13 cellular contexts compared by ENCODE assay signal in genomic region chrX:106894978-106895452, GRCh38. TPM values are rescaled to one million over a fixed set of nuclear protein-coding genes. Genes with fewer than 3 reads are reported as not detected.
A peak's percentile ranks its signal among the peaks of the same experiment; 100 is the strongest.
DNase-seq lines count a peak whose midpoint lies in the region; ATAC-seq, FAIRE-seq and TF ChIP-seq lines count a peak whose summit lies in the region.
"Had no signal": no experiment of that assay in that cellular context is flagged by ENCODE, and none has a peak within 500 bp of the region (broad histone marks: within the 10 kb centered on the region; RNA-seq: fewer than 3 reads in every experiment).

No MANE protein-coding gene starts in this region.

- H3K27ac ChIP-seq in fibroblast of lung (ENCODE audit: insufficient read depth, low read length), result peak overlapping the region; percentile 9
- no peak overlapping the region for H3K27ac ChIP-seq in ascending aorta
- H3K27ac ChIP-seq: gastrocnemius medialis had no signal

- peak; percentile 93 for FAIRE-seq in RCC 7860 (lab: Jason Lieb, UNC)

- no peak for ATAC-seq in HG02571 (IDR thresholded peaks at IDR 0.05; ENCODE audit: unreplicated experiment)

- TF ChIP-seq CTCF in fibroblast of lung (conservative IDR thresholded peaks at IDR 0.05 in 1 of 2, IDR thresholded peaks at IDR 0.05 in 1 of 2; ENCODE audit: low read depth in 1 of 2, low read length in 2 of 2), result no peak
- TF ChIP-seq CTCF in ascending aorta (IDR thresholded peaks at IDR 0.05), result no peak

- peak; percentile 20 for DNase-seq in NCI-H82 (lab: John Stamatoyannopoulos, UW)
- DNase-seq in NCI-H82 treated with DMSO at 0.1 percent for 48 hours (lab: John Stamatoyannopoulos, UW; ENCODE audit: unreplicated experiment), result no peak
- DNase-seq in RCC 7860 (ENCODE audit: low spot score), result peak; percentile 77
- DNase-seq in fibroblast of lung (ENCODE audit: low read depth in 2 of 2), result peak; percentile 64 to 76
- peak; percentile 51 for DNase-seq in stromal cell of bone marrow (ENCODE audit: low read depth)
- no peak for DNase-seq in activated CD4-positive, CD25-positive, alpha-beta regulatory T cell treated with anti-CD3 and anti-CD28 coated beads, Interleukin-2, amount 50 U/mL, for 72 hours
- DNase-seq in ascending aorta (ENCODE audit: low spot score in 2 of 2), result no peak
- DNase-seq: 8988T had no signal

- H3K4me3 ChIP-seq in fibroblast of lung (replicated peaks in 1 of 4; ENCODE audit: control extremely low read depth in 1 of 4, insufficient read depth in 1 of 4, low read depth in 3 of 4, low read length in 4 of 4) (no peak overlapping the region), ascending aorta (no peak overlapping the region)
- H3K4me3 ChIP-seq: gastrocnemius medialis had no signal

- no peak overlapping the region for H3K9ac ChIP-seq in fibroblast of lung (ENCODE audit: insufficient read depth, low read length)

- H3K4me1 ChIP-seq in fibroblast of lung (ENCODE audit: control insufficient read depth, extremely low read depth, insufficient read depth, low read length), result peaks cover 6% of the 10 kb centered on the region
- H3K4me1 ChIP-seq in ascending aorta, result no peaks in the 10 kb centered on the region
- H3K4me1 ChIP-seq: gastrocnemius medialis had no signal

- H3K36me3 ChIP-seq in fibroblast of lung (ENCODE audit: control insufficient read depth, insufficient read depth, low read length) (no peaks in the 10 kb centered on the region), ascending aorta (no peaks in the 10 kb centered on the region)
- H3K36me3 ChIP-seq: gastrocnemius medialis had no signal

- H3K27me3 ChIP-seq in fibroblast of lung (ENCODE audit: control insufficient read depth, insufficient read depth, low read length) (no peaks in the 10 kb centered on the region), ascending aorta (no peaks in the 10 kb centered on the region)

- H3K79me2 ChIP-seq in fibroblast of lung (ENCODE audit: control insufficient read depth, insufficient read depth, low read length), result no peaks in the 10 kb centered on the region

- intact Hi-C loops in ascending aorta (cut with DNase I), result loop anchor here (2.0 kb wide), 1 partner anchor 58 kb away; no protein-coding TSS in a partner anchor

- H3K4me2 ChIP-seq in fibroblast of lung (ENCODE audit: extremely low read depth, insufficient read depth, low read length), result no peak overlapping the region

- H4K20me1 ChIP-seq in fibroblast of lung (ENCODE audit: control insufficient read depth, extremely low read depth, insufficient read depth, low read length), result no peaks in the 10 kb centered on the region

- H2AFZ ChIP-seq in fibroblast of lung (ENCODE audit: low read length), result no peak overlapping the region

- H3K9me3 ChIP-seq in fibroblast of lung (ENCODE audit: control insufficient read depth, insufficient read depth, low read depth, low read length) (no peaks in the 10 kb centered on the region), ascending aorta (no peaks in the 10 kb centered on the region)
- H3K9me3 ChIP-seq: gastrocnemius medialis had no signal

RNA-seq across cellular contexts. Expression of gene RIPPLY1, which starts 8.1 kb away (rescaled TPM):
- total RNA-seq in fibroblast of lung (not detected in 2 replicates), ascending aorta (not detected)
- not detected in 2 replicates for polyA plus RNA-seq in fibroblast of lung
- polyA plus RNA-seq in fibroblast of lung (2012), result not detected in 2 replicates
- not detected in 2 replicates for polyA minus RNA-seq in fibroblast of lung (ENCODE audit: low replicate concordance)
- total RNA-seq: activated CD4-positive, alpha-beta T cell treated with anti-CD3 and anti-CD28 coated beads, Interleukin-2, amount 10 ng/mL, durations not matched to agents 7 days and 5 days; activated naive CD8-positive, alpha-beta T cell treated with anti-CD3 and anti-CD28 coated beads, Interleukin-2, amount 10 ng/mL, durations not matched to agents 7 days and 5 days; gastrocnemius medialis; subcutaneous adipose tissue had no signal

RNA-seq across cellular contexts. Expression of gene CLDN2, which starts 25.2 kb away (rescaled TPM):
- total RNA-seq in fibroblast of lung (not detected in 2 replicates), ascending aorta (0.43 TPM)
- 0.02 TPM in 1 of 2 replicates, not detected in the other for polyA plus RNA-seq in fibroblast of lung
- 0.06 and 0.15 TPM in 2 replicates for polyA plus RNA-seq in fibroblast of lung (2012)
- not detected in 2 replicates for polyA minus RNA-seq in fibroblast of lung (ENCODE audit: low replicate concordance)
- total RNA-seq: activated CD4-positive, alpha-beta T cell treated with anti-CD3 and anti-CD28 coated beads, Interleukin-2, amount 10 ng/mL, durations not matched to agents 7 days and 5 days; activated naive CD8-positive, alpha-beta T cell treated with anti-CD3 and anti-CD28 coated beads, Interleukin-2, amount 10 ng/mL, durations not matched to agents 7 days and 5 days had no signal

Comparison
In these comparisons a context has a peak if more than half of its experiments do, and no peak if none do; other contexts are left out.
1. DNase-seq: peak in NCI-H82 (single experiment), RCC 7860 (single experiment), fibroblast of lung (2 of 2) and stromal cell of bone marrow (single experiment); none in NCI-H82 treated with DMSO at 0.1 percent for 48 hours (single experiment), activated CD4-positive, CD25-positive, alpha-beta regulatory T cell treated with anti-CD3 and anti-CD28 coated beads, Interleukin-2, amount 50 U/mL, for 72 hours (single experiment) and ascending aorta (0 of 2).